ENCODE assay signal across 8 cellular contexts in genomic region chr2:231642631-231643493, GRCh38. TPM values are rescaled to one million over a fixed set of nuclear protein-coding genes. Genes with fewer than 3 reads are reported as not detected.
DNase-seq lines count a peak whose midpoint lies in the region; TF ChIP-seq lines count a peak whose summit lies in the region.

No MANE protein-coding gene starts in this region.

- TF ChIP-seq CTCF in ascending aorta (IDR thresholded peaks at IDR 0.05), result no peak

- no peaks in the 10 kb centered on the region for H3K9me3 ChIP-seq in ascending aorta

- intact Hi-C loops in ascending aorta (cut with DNase I), result loop anchor here (1.0 to 2.0 kb wide), 5 partner anchors 19 to 65 kb away; partner anchors contain the start of gene PTMA

- peak overlapping the region; percentile 35 to 49 for H3K4me3 ChIP-seq in ascending aorta

- peak; percentile 28 for DNase-seq in DMS 273 (lab: John Stamatoyannopoulos, UW; ENCODE audit: unreplicated experiment)
- no peak for DNase-seq in DMS 273 treated with DMSO at 0.1 percent for 48 hours (lab: John Stamatoyannopoulos, UW)
- peak; percentile 80 for DNase-seq in HT-29 (ENCODE audit: low spot score)
- peak in 4 of 5 donors; percentile 12 to 60 (median 24) for DNase-seq in T-helper 1 cell
- peak; percentile 86 to 98 for DNase-seq in ascending aorta (ENCODE audit: low spot score in 2 of 2)
- DNase-seq in iPS-NIHi11 (ENCODE audit: low spot score), result peak; percentile 68
- peak; percentile 22 to 27 for DNase-seq in stimulated activated CD4-positive, alpha-beta T cell treated with anti-CD3 and anti-CD28 coated beads, Interleukin-15, amount 100 ng/mL, for 1 hour (ENCODE audit: low read depth in 1 of 2, low spot score in 1 of 2)
- DNase-seq in NCI-H446 treated with DMSO at 0.1 percent for 48 hours (lab: John Stamatoyannopoulos, UW), result no peak

- H3K27ac ChIP-seq in ascending aorta, result peak overlapping the region; percentile 97 to 99

- no peaks in the 10 kb centered on the region for H3K36me3 ChIP-seq in ascending aorta

- peaks cover 21 to 41% of the 10 kb centered on the region in 2 donors for H3K4me1 ChIP-seq in ascending aorta

- H3K27me3 ChIP-seq in ascending aorta, result no peaks in the 10 kb centered on the region

RNA-seq across cellular contexts. Expression of gene TEX44, which starts 50.2 kb away (rescaled TPM):
- not detected in 2 replicates for total RNA-seq in HT-29 (2014; rRNA removed; shearing (Covaris generic))
- total RNA-seq in ascending aorta, result not detected

Comparison
In these comparisons a context has a peak if more than half of its experiments do, and no peak if none do; other contexts are left out.
1. DNase-seq: peak in DMS 273 (single experiment), HT-29 (single experiment), T-helper 1 cell (4 of 5), ascending aorta (2 of 2), iPS-NIHi11 (single experiment) and stimulated activated CD4-positive, alpha-beta T cell treated with anti-CD3 and anti-CD28 coated beads, Interleukin-15, amount 100 ng/mL, for 1 hour (2 of 2); none in DMS 273 treated with DMSO at 0.1 percent for 48 hours (single experiment) and NCI-H446 treated with DMSO at 0.1 percent for 48 hours (single experiment).